Comparison of ENCODE assay signal across 8 cellular contexts in genomic region chr2:217785544-217786045, GRCh38.
A peak's percentile ranks its signal among the peaks of the same experiment; 100 is the strongest.
DNase-seq lines count a peak whose midpoint lies in the region; ATAC-seq and TF ChIP-seq lines count a peak whose summit lies in the region.

No MANE protein-coding gene starts in this region.

- dilution Hi-C loops in IMR-90 (cut with HindIII; ENCODE audit: low sequenced_read_pairs, unreplicated experiment) = no loop called here

- H2AK9ac ChIP-seq in IMR-90 (replicated peaks; ENCODE audit: low read depth, low read length, poor library complexity) = no peak overlapping the region

- DNase-seq in AML-193 (lab: John Stamatoyannopoulos, UW) (peak; percentile 32 to 43), IMR-90 (peak; percentile 60), RWPE2 (ENCODE audit: low spot score) (no peak), germinal center (ENCODE audit: low spot score) (peak; percentile 74), ovary (peak; percentile 73 to 90 (median 89)), thyroid gland (peak; percentile 79 to 82)
- peak; percentile 55 for DNase-seq in activated effector memory CD4-positive, alpha-beta T cell treated with Interleukin-2 at 50 U/mL for 16 hours

- no peak overlapping the region for H3K18ac ChIP-seq in IMR-90 (ENCODE audit: low read depth, low read length)

- no peak overlapping the region for H3K4me2 ChIP-seq in IMR-90 (ENCODE audit: low read depth, low read length)

- H3K4ac ChIP-seq in IMR-90 (ENCODE audit: low read depth, low read length) = no peak overlapping the region

- TF ChIP-seq CTCF in IMR-90 (conservative IDR thresholded peaks at IDR 0.05; ENCODE audit: low read depth, low read length) = peak; percentile 98
- peak; percentile 91 for TF ChIP-seq CTCF in RWPE2 (IDR thresholded peaks at IDR 0.05; ENCODE audit: poor library complexity, severe bottlenecking)
- TF ChIP-seq CTCF in ovary (IDR thresholded peaks at IDR 0.05) = peak; percentile 90 to 95 (median 94)
- TF ChIP-seq CTCF in thyroid gland (IDR thresholded peaks at IDR 0.05) = peak; percentile 90 to 98 (median 96)

- peak overlapping the region; percentile 39; the same call in 1 of the 2 replicates for H3K14ac ChIP-seq in IMR-90 (replicated peaks; ENCODE audit: low read depth, low read length)

- no peak for TF ChIP-seq EP300 in ovary (IDR thresholded peaks at IDR 0.05)

- H2BK15ac ChIP-seq in IMR-90 (ENCODE audit: low read depth, low read length) = no peak overlapping the region

- H4K20me1 ChIP-seq in IMR-90 (ENCODE audit: insufficient read depth, low read length) = no peaks in the 10 kb centered on the region; the same call in 1 of the 2 replicates

- no peak overlapping the region for H2BK120ac ChIP-seq in IMR-90 (ENCODE audit: low read depth, low read length)

- peak overlapping the region in 1 of 2 experiments; percentile 72; a peak in 1 of 4 replicates for H4K8ac ChIP-seq in IMR-90 (ENCODE audit: low read depth in 2 of 2, low read length in 2 of 2)

- H3K27ac ChIP-seq in IMR-90 (ENCODE audit: insufficient read depth, low read length) (no peak overlapping the region), RWPE2 (ENCODE audit: poor library complexity, severe bottlenecking) (no peak overlapping the region), ovary (no peak overlapping the region), thyroid gland (no peak overlapping the region)

- H2BK20ac ChIP-seq in IMR-90 (ENCODE audit: low read depth, low read length) = no peak overlapping the region

- H3K36me3 ChIP-seq in IMR-90 (ENCODE audit: control insufficient read depth, insufficient read depth, low read length) = no peaks in the 10 kb centered on the region
- no peaks in the 10 kb centered on the region for H3K36me3 ChIP-seq in RWPE2 (ENCODE audit: low read depth)
- H3K36me3 ChIP-seq in ovary = no peaks in the 10 kb centered on the region
- H3K36me3 ChIP-seq in thyroid gland = peaks cover 0 to 3% of the 10 kb centered on the region in 2 donors

- no peak overlapping the region for H2BK5ac ChIP-seq in IMR-90 (ENCODE audit: low read depth, low read length, poor library complexity, severe bottlenecking)

- H3K9me3 ChIP-seq in IMR-90 (ENCODE audit: control insufficient read depth, insufficient read depth, low read length) (no peaks in the 10 kb centered on the region), RWPE2 (ENCODE audit: severe bottlenecking) (no peaks in the 10 kb centered on the region), ovary (no peaks in the 10 kb centered on the region), thyroid gland (no peaks in the 10 kb centered on the region)

- intact Hi-C loops in IMR-90 (cut with micrococcal nuclease) (loop anchor here (1.0 to 5.0 kb wide), 5 partner anchors 82 to 283 kb away; no protein-coding TSS in a partner anchor), ovary (cut with DNase I) (loop anchor here (1.0 to 10.0 kb wide), 7 partner anchors 102 to 283 kb away; partner anchors contain the start of gene RUFY4 (in 3 of the 4)), thyroid gland (cut with DNase I) (loop anchor here (2.0 to 10.0 kb wide), 3 partner anchors 209 to 279 kb away; partner anchors contain the start of gene RUFY4)

- H3K4me1 ChIP-seq in IMR-90 (ENCODE audit: control insufficient read depth, insufficient read depth, low read length) (peaks cover 3% of the 10 kb centered on the region), RWPE2 (ENCODE audit: insufficient read depth, poor library complexity, severe bottlenecking) (no peaks in the 10 kb centered on the region), ovary (ENCODE audit: insufficient read depth) (peaks cover 1% of the 10 kb centered on the region), thyroid gland (peaks cover 0 to 11% of the 10 kb centered on the region in 2 donors)

- peak overlapping the region; percentile 45 for H3K9ac ChIP-seq in IMR-90 (ENCODE audit: low read depth, low read length)

- H3K23ac ChIP-seq in IMR-90 (ENCODE audit: low read depth, low read length) = no peak overlapping the region

- H4K91ac ChIP-seq in IMR-90 (ENCODE audit: insufficient read depth, low read depth, low read length) = no peak overlapping the region

- H2AFZ ChIP-seq in IMR-90 (replicated peaks; ENCODE audit: low read length, poor library complexity) = peak overlapping the region; percentile 86

- H3K9me1 ChIP-seq in IMR-90 (ENCODE audit: insufficient read depth, low read length) = no peaks in the 10 kb centered on the region

- H3K79me1 ChIP-seq in IMR-90 (ENCODE audit: low read depth in 1 of 2, low read length in 2 of 2) = no peaks in the 10 kb centered on the region

- H3K4me3 ChIP-seq in IMR-90 (ENCODE audit: insufficient read depth, low read depth, low read length) (no peak overlapping the region), RWPE2 (ENCODE audit: severe bottlenecking) (no peak overlapping the region), ovary (no peak overlapping the region), thyroid gland (replicated peaks in 1 of 3) (no peak overlapping the region)

- H2AK5ac ChIP-seq in IMR-90 (ENCODE audit: low read depth, low read length) = no peak overlapping the region

- H4K5ac ChIP-seq in IMR-90 (ENCODE audit: low read depth, low read length) = no peak overlapping the region; the same call in 1 of the 2 replicates

- CTCF ChIA-PET in IMR-90 (lab: Yijun Ruan, JAX) = interaction anchor here (0.6 to 2.8 kb wide), 21 partner anchors 8 to 1122 kb away, joined by 3 to 16 read pairs (median 4); partner anchors contain the start of gene RUFY4

- H3K56ac ChIP-seq in IMR-90 (ENCODE audit: extremely low read depth, insufficient read depth, low read length) = no peak overlapping the region

- BruUV-seq in IMR-90 (replicated peaks; lab: Mats Ljungman, UMichigan) = no TSS peak

- TF ChIP-seq POLR2A in IMR-90 (IDR thresholded peaks at IDR 0.05; ENCODE audit: low read depth, low read length) (0 out of 2 replicates have a peak, but pooled peaks have one; percentile 32), ovary (IDR thresholded peaks at IDR 0.05) (peak; percentile 31), thyroid gland (IDR thresholded peaks at IDR 0.05) (no peak)

- POLR2A ChIA-PET in IMR-90 (lab: Charles Lee; ENCODE audit: unreplicated experiment) = interaction anchor here (1.0 kb wide), 1 partner anchor 208 kb away, joined by 6 read pairs; no protein-coding TSS in a partner anchor

- ATAC-seq in GM18873 (IDR thresholded peaks at IDR 0.05; ENCODE audit: low FRiP score, unreplicated experiment) (peak; percentile 50), IMR-90 (ENCODE audit: low read depth) (peak; percentile 92), RWPE2 (ENCODE audit: low read depth) (peak; percentile 82)

- H3K27me3 ChIP-seq in IMR-90 (ENCODE audit: control insufficient read depth, insufficient read depth, low read length) (no peaks in the 10 kb centered on the region), RWPE2 (ENCODE audit: insufficient read depth, poor library complexity, severe bottlenecking) (no peaks in the 10 kb centered on the region), ovary (no peaks in the 10 kb centered on the region), thyroid gland (no peaks in the 10 kb centered on the region)

- in situ Hi-C loops in IMR-90 (cut with MboI; ENCODE audit: low sequenced_read_pairs) = loop anchor here (5.0 kb wide), 1 partner anchor 282 kb away; the partner anchor contains the start of gene RUFY4

- WGBS in IMR-90 (ENCODE audit: extremely low coverage in 2 of 2, insufficient read length in 1 of 2), 2 experiments = 53% methylated on average over 3 of the region's 10 CpGs; no CpG with 5 or more reads in 1 of the 2 experiments
- WGBS in ovary, 3 donors = 15 to 21% (median 16%) methylated on average over 10 of the region's 10 CpGs
- 18 to 42% methylated on average over 4 to 10 of the region's 10 CpGs for WGBS in thyroid gland, 2 donors

- TF ChIP-seq RAD21 in IMR-90 (IDR thresholded peaks at IDR 0.05; ENCODE audit: low read length) = peak; percentile 95

TF ChIP-seq in IMR-90, 13 proteins besides CTCF, POLR2A, EP300 and RAD21:
- TF ChIP-seq SMC3 (IDR thresholded peaks at IDR 0.05; ENCODE audit: low read depth, low read length) (peak; percentile 72), NFE2L2 (IDR thresholded peaks at IDR 0.05; ENCODE audit: low read depth, low read length) (no peak)

Comparison
In these comparisons a context has a peak if more than half of its experiments do, and no peak if none do; other contexts are left out.
1. POLR2A ChIP-seq: peak in IMR-90 (single experiment) and ovary (single experiment); none in thyroid gland (0 of 2).
2. Peak in every context shown above with its lines, with median percentiles within 50 percentile points of each other: ATAC-seq and CTCF ChIP-seq.